ENCODE assay signal across 8 cellular contexts in the genomic region with DNA sequence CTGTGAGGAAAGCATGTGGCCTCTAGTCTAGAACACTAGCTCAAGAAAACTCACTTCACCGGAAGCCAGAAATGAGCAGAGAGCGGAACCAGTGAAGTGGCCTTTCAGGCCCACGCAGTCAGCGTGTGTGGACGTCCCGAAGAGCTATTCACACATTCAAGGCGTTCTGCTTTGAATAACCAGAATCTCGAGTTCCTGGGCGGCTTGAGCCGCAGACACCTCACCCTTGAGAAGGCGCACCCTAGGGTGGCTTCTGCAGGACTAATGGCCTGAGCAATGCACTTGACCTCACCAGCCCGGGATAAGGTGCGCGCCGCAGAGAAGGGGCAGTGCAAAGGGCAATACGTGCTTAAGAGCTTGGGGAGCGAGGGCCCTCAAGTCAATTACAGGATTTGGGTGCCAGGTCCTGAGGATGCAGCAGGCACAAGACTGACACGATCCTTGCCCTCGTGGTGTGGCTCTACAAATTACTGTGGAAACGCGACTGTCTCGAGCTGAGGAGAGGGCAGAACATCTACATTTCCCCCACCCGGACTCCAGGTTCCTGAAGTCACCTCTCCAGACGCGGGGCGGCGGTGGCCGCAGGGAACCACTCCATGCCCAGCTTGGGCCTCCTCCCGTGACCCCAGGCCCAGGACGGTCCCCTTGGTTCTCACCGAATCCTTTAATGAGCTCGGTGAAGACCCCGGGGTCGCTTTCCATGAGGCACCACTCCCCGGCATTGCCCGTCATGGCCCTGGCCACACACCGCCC. TPM values are rescaled to one million over a fixed set of nuclear protein-coding genes. Genes with fewer than 3 reads are reported as not detected.
DNase-seq lines count a peak whose midpoint lies in the region; ATAC-seq and TF ChIP-seq lines count a peak whose summit lies in the region.

No MANE protein-coding gene starts in this region.

- H3K4me1 ChIP-seq in liver (ENCODE audit: control insufficient read depth in 4 of 4, insufficient read depth in 4 of 4, low read length in 3 of 4) = peaks cover 6 to 27% (median 17%) of the 10 kb centered on the region in 4 donors

- H3K4me3 ChIP-seq in WI38 (ENCODE audit: low read depth, low read length) = peak overlapping the region; percentile 93
- H3K4me3 ChIP-seq in liver (ENCODE audit: low read depth in 1 of 3, low read length in 3 of 3) = peak overlapping the region; percentile 85 to 94 (median 89)

- H3K27ac ChIP-seq in liver (ENCODE audit: low read depth in 1 of 2, low read length in 2 of 2) = peak overlapping the region; percentile 94 to 98

- no peaks in the 10 kb centered on the region for H3K27me3 ChIP-seq in liver (ENCODE audit: control insufficient read depth in 4 of 4, insufficient read depth in 4 of 4, low read length in 3 of 4)

- DNase-seq in NCI-H1417 (lab: John Stamatoyannopoulos, UW) (peak; percentile 64 to 83 (median 82)), NCI-H1417 treated with DMSO at 0.1 percent for 48 hours (lab: John Stamatoyannopoulos, UW) (no peak), NCI-H1092 (lab: John Stamatoyannopoulos, UW) (peak; percentile 30)
- peak; percentile 42 for DNase-seq in central memory CD4-positive, alpha-beta T cell
- peak; percentile 20 for DNase-seq in stimulated activated CD8-positive, alpha-beta memory T cell treated with anti-CD3 and anti-CD28 coated beads, Interleukin-12 subunit alpha, Interleukin-12 subunit beta, amount 100 ng/mL, for 1 hour (ENCODE audit: low read depth)

- peak overlapping the region; percentile 87 to 97 for H3K9ac ChIP-seq in liver (ENCODE audit: low read depth in 1 of 2, low read length in 2 of 2)

- ATAC-seq in HG02588 (IDR thresholded peaks at IDR 0.05; ENCODE audit: unreplicated experiment) = peak; percentile 44

- H3K36me3 ChIP-seq in liver (ENCODE audit: control insufficient read depth in 4 of 4, insufficient read depth in 3 of 4, low read depth in 1 of 4, low read length in 3 of 4) = no peaks in the 10 kb centered on the region

- H3K9me3 ChIP-seq in liver (ENCODE audit: control insufficient read depth in 4 of 4, low read length in 3 of 4) = no peaks in the 10 kb centered on the region

- under 1% methylated on average over 37 of the region's 37 CpGs for WGBS in liver

- TF ChIP-seq CTCF in WI38 (IDR thresholded peaks at IDR 0.05; ENCODE audit: low read depth, low read length) (no peak), liver (IDR thresholded peaks at IDR 0.05; ENCODE audit: low read depth, low read length, missing input control) (no peak)

- no peak for TF ChIP-seq RAD21 in liver (IDR thresholded peaks at IDR 0.05)

TF ChIP-seq in liver, 16 proteins besides CTCF, POLR2A, EP300 and RAD21:
- TF ChIP-seq GABPA (IDR thresholded peaks at IDR 0.05 in 1 of 2, conservative IDR thresholded peaks at IDR 0.05 in 1 of 2) (peak in 1 of 2 donors; percentile 23), JUND (IDR thresholded peaks at IDR 0.05) (no peak), HNF4A (conservative IDR thresholded peaks at IDR 0.05) (peak in 1 of 2 donors; percentile 9), NR2F2 (IDR thresholded peaks at IDR 0.05) (no peak), YY1 (IDR thresholded peaks at IDR 0.05) (no peak), EGR1 (IDR thresholded peaks at IDR 0.05; ENCODE audit: low read depth in 2 of 2) (no peak), SP1 (IDR thresholded peaks at IDR 0.05) (no peak), FOXA2 (IDR thresholded peaks at IDR 0.05) (no peak), TAF1 (conservative IDR thresholded peaks at IDR 0.05) (no peak), FOXA1 (IDR thresholded peaks at IDR 0.05) (no peak), ATF3 (IDR thresholded peaks at IDR 0.05) (no peak), RXRA (IDR thresholded peaks at IDR 0.05) (no peak)
- TF ChIP-seq, protein P1, sequence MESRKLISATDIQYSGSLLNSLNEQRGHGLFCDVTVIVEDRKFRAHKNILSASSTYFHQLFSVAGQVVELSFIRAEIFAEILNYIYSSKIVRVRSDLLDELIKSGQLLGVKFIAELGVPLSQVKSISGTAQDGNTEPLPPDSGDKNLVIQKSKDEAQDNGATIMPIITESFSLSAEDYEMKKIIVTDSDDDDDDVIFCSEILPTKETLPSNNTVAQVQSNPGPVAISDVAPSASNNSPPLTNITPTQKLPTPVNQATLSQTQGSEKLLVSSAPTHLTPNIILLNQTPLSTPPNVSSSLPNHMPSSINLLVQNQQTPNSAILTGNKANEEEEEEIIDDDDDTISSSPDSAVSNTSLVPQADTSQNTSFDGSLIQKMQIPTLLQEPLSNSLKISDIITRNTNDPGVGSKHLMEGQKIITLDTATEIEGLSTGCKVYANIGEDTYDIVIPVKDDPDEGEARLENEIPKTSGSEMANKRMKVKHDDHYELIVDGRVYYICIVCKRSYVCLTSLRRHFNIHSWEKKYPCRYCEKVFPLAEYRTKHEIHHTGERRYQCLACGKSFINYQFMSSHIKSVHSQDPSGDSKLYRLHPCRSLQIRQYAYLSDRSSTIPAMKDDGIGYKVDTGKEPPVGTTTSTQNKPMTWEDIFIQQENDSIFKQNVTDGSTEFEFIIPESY (IDR thresholded peaks at IDR 0.05) = no peak
- TF ChIP-seq, protein P2, sequence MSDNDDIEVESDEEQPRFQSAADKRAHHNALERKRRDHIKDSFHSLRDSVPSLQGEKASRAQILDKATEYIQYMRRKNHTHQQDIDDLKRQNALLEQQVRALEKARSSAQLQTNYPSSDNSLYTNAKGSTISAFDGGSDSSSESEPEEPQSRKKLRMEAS (IDR thresholded peaks at IDR 0.05) = no peak
- TF ChIP-seq, protein P3, sequence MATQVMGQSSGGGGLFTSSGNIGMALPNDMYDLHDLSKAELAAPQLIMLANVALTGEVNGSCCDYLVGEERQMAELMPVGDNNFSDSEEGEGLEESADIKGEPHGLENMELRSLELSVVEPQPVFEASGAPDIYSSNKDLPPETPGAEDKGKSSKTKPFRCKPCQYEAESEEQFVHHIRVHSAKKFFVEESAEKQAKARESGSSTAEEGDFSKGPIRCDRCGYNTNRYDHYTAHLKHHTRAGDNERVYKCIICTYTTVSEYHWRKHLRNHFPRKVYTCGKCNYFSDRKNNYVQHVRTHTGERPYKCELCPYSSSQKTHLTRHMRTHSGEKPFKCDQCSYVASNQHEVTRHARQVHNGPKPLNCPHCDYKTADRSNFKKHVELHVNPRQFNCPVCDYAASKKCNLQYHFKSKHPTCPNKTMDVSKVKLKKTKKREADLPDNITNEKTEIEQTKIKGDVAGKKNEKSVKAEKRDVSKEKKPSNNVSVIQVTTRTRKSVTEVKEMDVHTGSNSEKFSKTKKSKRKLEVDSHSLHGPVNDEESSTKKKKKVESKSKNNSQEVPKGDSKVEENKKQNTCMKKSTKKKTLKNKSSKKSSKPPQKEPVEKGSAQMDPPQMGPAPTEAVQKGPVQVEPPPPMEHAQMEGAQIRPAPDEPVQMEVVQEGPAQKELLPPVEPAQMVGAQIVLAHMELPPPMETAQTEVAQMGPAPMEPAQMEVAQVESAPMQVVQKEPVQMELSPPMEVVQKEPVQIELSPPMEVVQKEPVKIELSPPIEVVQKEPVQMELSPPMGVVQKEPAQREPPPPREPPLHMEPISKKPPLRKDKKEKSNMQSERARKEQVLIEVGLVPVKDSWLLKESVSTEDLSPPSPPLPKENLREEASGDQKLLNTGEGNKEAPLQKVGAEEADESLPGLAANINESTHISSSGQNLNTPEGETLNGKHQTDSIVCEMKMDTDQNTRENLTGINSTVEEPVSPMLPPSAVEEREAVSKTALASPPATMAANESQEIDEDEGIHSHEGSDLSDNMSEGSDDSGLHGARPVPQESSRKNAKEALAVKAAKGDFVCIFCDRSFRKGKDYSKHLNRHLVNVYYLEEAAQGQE (IDR thresholded peaks at IDR 0.05) = no peak
TF ChIP-seq in liver: peak in this region for 2.

RNA-seq across cellular contexts. Expression of gene UCHL5, which starts 0.5 kb away (rescaled TPM):
- 10 to 100 TPM; 21.1 to 29.7 TPM for total RNA-seq in liver
- 10 to 100 TPM; 14.5 to 22.0 TPM for polyA plus RNA-seq in liver

RNA-seq across cellular contexts. Expression of gene RO60, which starts 0.7 kb away (rescaled TPM):
- total RNA-seq in liver = 100 to 1,000 TPM in 1 of 2 donors, 10 to 100 TPM in 1; 41.1 to 121 TPM
- polyA plus RNA-seq in liver = 10 to 100 TPM in 1 of 2 donors, 1 to 10 TPM in 1; 5.9 to 28.8 TPM

RNA-seq across cellular contexts. Expression of gene GLRX2, which starts 46.5 kb away (rescaled TPM):
- 1 to 10 TPM; 3.1 to 5.6 TPM for total RNA-seq in liver
- 10 to 100 TPM in 1 of 2 donors, 1 to 10 TPM in 1; 9.9 to 25.8 TPM for polyA plus RNA-seq in liver
